8 cellular contexts compared by ENCODE assay signal in genomic region chr19:51002542-51003311, GRCh38. TPM values are rescaled to one million over a fixed set of nuclear protein-coding genes. Genes with fewer than 3 reads are reported as not detected.
DNase-seq lines count a peak whose midpoint lies in the region; ATAC-seq, FAIRE-seq and TF ChIP-seq lines count a peak whose summit lies in the region.

No MANE protein-coding gene starts in this region.

- H3K4me1 ChIP-seq in keratinocyte (ENCODE audit: control insufficient read depth, extremely low read depth, insufficient read depth, low read length), result peaks cover 42% of the 10 kb centered on the region
- no peaks in the 10 kb centered on the region for H3K4me1 ChIP-seq in gastrocnemius medialis

- TF ChIP-seq CTCF in keratinocyte (optimal IDR thresholded peaks at IDR 0.05 in 1 of 3, IDR thresholded peaks at IDR 0.05 in 1 of 3, conservative IDR thresholded peaks at IDR 0.05 in 1 of 3; ENCODE audit: extremely low read depth in 1 of 3, insufficient read depth in 2 of 3, low read length in 3 of 3), result no peak
- no peak for TF ChIP-seq CTCF in gastrocnemius medialis (IDR thresholded peaks at IDR 0.05 in 4 of 5, conservative IDR thresholded peaks at IDR 0.05 in 1 of 5)

- DNase-seq in COLO668 (lab: John Stamatoyannopoulos, UW; ENCODE audit: unreplicated experiment) (peak; percentile 25), H7 (peak; percentile 94), keratinocyte (ENCODE audit: low read depth, low spot score) (no peak), GM12891 (ENCODE audit: insufficient read length, low spot score) (no peak), gastrocnemius medialis (no peak), NCI-H510A (lab: John Stamatoyannopoulos, UW) (no peak), G401 (ENCODE audit: low spot score) (no peak)

- FAIRE-seq in TTC549 (lab: Jason Lieb, UNC) (peak; percentile 13), keratinocyte (lab: Jason Lieb, UNC) (peak; percentile 96), GM12891 (lab: Jason Lieb, UNC) (no peak)

- H3K79me2 ChIP-seq in keratinocyte (ENCODE audit: control insufficient read depth, insufficient read depth, low read length), result peaks cover 14% of the 10 kb centered on the region

- H3K27me3 ChIP-seq in H7 (ENCODE audit: control insufficient read depth, insufficient read depth, low read length) (peaks cover 14% of the 10 kb centered on the region; the same call in 1 of the 2 replicates), keratinocyte (ENCODE audit: control insufficient read depth, extremely low read depth, insufficient read depth, low read length) (no peaks in the 10 kb centered on the region), gastrocnemius medialis (peaks cover 3 to 15% (median 5%) of the 10 kb centered on the region in 3 donors)

- H4K20me1 ChIP-seq in keratinocyte (ENCODE audit: control insufficient read depth, extremely low read depth, insufficient read depth, low read length), result no peaks in the 10 kb centered on the region

- H2AFZ ChIP-seq in keratinocyte (ENCODE audit: control insufficient read depth, low read length), result peak overlapping the region; percentile 37

- H3K27ac ChIP-seq in keratinocyte (ENCODE audit: control insufficient read depth, insufficient read depth, low read length) (peak overlapping the region; percentile 80), gastrocnemius medialis (no peak overlapping the region)

- H3K9me3 ChIP-seq in keratinocyte (ENCODE audit: control insufficient read depth, low read depth, low read length) (no peaks in the 10 kb centered on the region), gastrocnemius medialis (no peaks in the 10 kb centered on the region)

- no peak for ATAC-seq in gastrocnemius medialis

- H3K36me3 ChIP-seq in H7 (replicated peaks; ENCODE audit: control insufficient read depth, insufficient read depth, low read length) (no peaks in the 10 kb centered on the region), keratinocyte (ENCODE audit: control insufficient read depth in 2 of 2, extremely low read depth in 1 of 2, insufficient read depth in 2 of 2, low read length in 2 of 2) (peaks cover 0 to 6% of the 10 kb centered on the region in 2 experiments), gastrocnemius medialis (no peaks in the 10 kb centered on the region)

- peak overlapping the region; percentile 86 for H3K9ac ChIP-seq in keratinocyte (ENCODE audit: control insufficient read depth, extremely low read depth, insufficient read depth, low read length)

- in situ Hi-C loops in gastrocnemius medialis (cut with MboI; ENCODE audit: low sequenced_read_pairs in 4 of 4), result no loop called here
- in situ Hi-C loops in G401 (cut with HindIII; ENCODE audit: low sequenced_read_pairs), result no loop called here

- H3K4me2 ChIP-seq in keratinocyte (ENCODE audit: control insufficient read depth, extremely low read depth, insufficient read depth, low read depth, low read length), result peak overlapping the region; percentile 83

- TF ChIP-seq POLR2A in GM12891 (IDR thresholded peaks at IDR 0.05; ENCODE audit: low read depth, low read length) (no peak), gastrocnemius medialis (IDR thresholded peaks at IDR 0.05) (no peak)

- intact Hi-C loops in gastrocnemius medialis (cut with DNase I; ENCODE audit: low total_unique reads), result no loop called here

- no peaks in the 10 kb centered on the region for H3K9me1 ChIP-seq in keratinocyte (ENCODE audit: control insufficient read depth, extremely low read depth, insufficient read depth, low read length)

- H3K4me3 ChIP-seq in H7 (ENCODE audit: insufficient read depth, low read depth, low read length) (peak overlapping the region; percentile 73), keratinocyte (ENCODE audit: control insufficient read depth in 2 of 3, extremely low read depth in 1 of 3, insufficient read depth in 2 of 3, low read depth in 1 of 3, low read length in 3 of 3) (peak overlapping the region; percentile 47 to 87 (median 85)), gastrocnemius medialis (no peak overlapping the region)

- dilution Hi-C loops in keratinocyte (cut with MboI; ENCODE audit: extremely low pct_ligation_motif_present, low sequenced_read_pairs), result no loop called here

TF ChIP-seq in GM12891, 5 proteins besides CTCF, POLR2A, EP300 and RAD21:
- no peak for TF ChIP-seq POLR2AphosphoS5 (IDR thresholded peaks at IDR 0.05; ENCODE audit: low read depth, low read length)
- no peak for TF ChIP-seq POU2F2 (IDR thresholded peaks at IDR 0.05; ENCODE audit: low read depth, low read length)
- no peak for TF ChIP-seq TAF1 (IDR thresholded peaks at IDR 0.05; ENCODE audit: low read depth, low read length)
- TF ChIP-seq PAX5 (IDR thresholded peaks at IDR 0.05; ENCODE audit: insufficient read depth, low read length, severe bottlenecking), result no peak
- TF ChIP-seq SPI1 (IDR thresholded peaks at IDR 0.05; ENCODE audit: low read depth, low read length), result no peak
TF ChIP-seq in GM12891: peak in this region for 0.

RNA-seq across cellular contexts. Expression of gene KLK8, which starts 1.3 kb away (rescaled TPM):
- 6.4 and 11.0 TPM in 2 replicates for total RNA-seq in H7 (2014; rRNA removed; shearing (Covaris generic))
- polyA plus RNA-seq in keratinocyte, result 88.8 to 232 TPM (median 118 TPM) in 3 replicates
- polyA plus RNA-seq in keratinocyte (2011; ENCODE audit: low read depth), result 465 TPM
- 101 and 121 TPM in 2 replicates for polyA plus RNA-seq in keratinocyte (2011; cell fraction: cytosol; rRNA removed)
- 103 and 104 TPM in 2 replicates for polyA plus RNA-seq in keratinocyte (2011; cell fraction: nucleus; rRNA removed)
- 205 and 602 TPM in 2 replicates for polyA plus RNA-seq in keratinocyte (2012; ENCODE audit: low replicate concordance)
- polyA minus RNA-seq in keratinocyte, result 75.5 to 165 TPM (median 104 TPM) in 3 replicates
- 82.9 TPM for polyA minus RNA-seq in keratinocyte (2011; cell fraction: cytosol; rRNA and poly(A)+ RNA removed)
- 61.0 and 75.9 TPM in 2 replicates for polyA minus RNA-seq in keratinocyte (2011; cell fraction: nucleus; rRNA and poly(A)+ RNA removed)
- not detected for polyA plus RNA-seq in GM12891 (2012; ENCODE audit: low read depth, missing spikeins)
- total RNA-seq in gastrocnemius medialis, result not detected
- total RNA-seq in G401 (2014; rRNA removed; shearing (Covaris generic)), result not detected in 2 replicates

RNA-seq across cellular contexts. Expression of gene KLK10, which starts 16.8 kb away (rescaled TPM):
- total RNA-seq in H7 (2014; rRNA removed; shearing (Covaris generic)), result 0.14 and 2.4 TPM in 2 replicates
- polyA plus RNA-seq in keratinocyte, result 56.3 to 97.5 TPM (median 95.3 TPM) in 3 replicates
- 229 TPM for polyA plus RNA-seq in keratinocyte (2011; ENCODE audit: low read depth)
- 130 and 165 TPM in 2 replicates for polyA plus RNA-seq in keratinocyte (2011; cell fraction: cytosol; rRNA removed)
- polyA plus RNA-seq in keratinocyte (2011; cell fraction: nucleus; rRNA removed), result 213 and 216 TPM in 2 replicates
- 105 and 359 TPM in 2 replicates for polyA plus RNA-seq in keratinocyte (2012; ENCODE audit: low replicate concordance)
- 56.9 to 212 TPM (median 115 TPM) in 3 replicates for polyA minus RNA-seq in keratinocyte
- 217 TPM for polyA minus RNA-seq in keratinocyte (2011; cell fraction: cytosol; rRNA and poly(A)+ RNA removed)
- 112 and 176 TPM in 2 replicates for polyA minus RNA-seq in keratinocyte (2011; cell fraction: nucleus; rRNA and poly(A)+ RNA removed)
- polyA plus RNA-seq in GM12891 (2012; ENCODE audit: low read depth, missing spikeins), result not detected
- 1 to 10 TPM in 1 of 4 donors, not detected in 3; 1.6 TPM for total RNA-seq in gastrocnemius medialis
- not detected in 2 replicates for total RNA-seq in G401 (2014; rRNA removed; shearing (Covaris generic))

RNA-seq across cellular contexts. Expression of gene KLK7, which starts 19.0 kb away (rescaled TPM):
- total RNA-seq in H7 (2014; rRNA removed; shearing (Covaris generic)), result 0.24 and 1.1 TPM in 2 replicates
- polyA plus RNA-seq in keratinocyte, result 22.4 to 33.8 TPM (median 29.2 TPM) in 3 replicates
- polyA plus RNA-seq in keratinocyte (2011; ENCODE audit: low read depth), result 140 TPM
- 27.6 and 59.2 TPM in 2 replicates for polyA plus RNA-seq in keratinocyte (2011; cell fraction: cytosol; rRNA removed)
- polyA plus RNA-seq in keratinocyte (2011; cell fraction: nucleus; rRNA removed), result 89.8 and 155 TPM in 2 replicates
- polyA plus RNA-seq in keratinocyte (2012; ENCODE audit: low replicate concordance), result 36.2 and 757 TPM in 2 replicates
- 11.1 to 66.6 TPM (median 14.4 TPM) in 3 replicates for polyA minus RNA-seq in keratinocyte
- polyA minus RNA-seq in keratinocyte (2011; cell fraction: cytosol; rRNA and poly(A)+ RNA removed), result 16.1 TPM
- polyA minus RNA-seq in keratinocyte (2011; cell fraction: nucleus; rRNA and poly(A)+ RNA removed), result 39.9 and 57.8 TPM in 2 replicates
- not detected for polyA plus RNA-seq in GM12891 (2012; ENCODE audit: low read depth, missing spikeins)
- not detected for total RNA-seq in gastrocnemius medialis
- total RNA-seq in G401 (2014; rRNA removed; shearing (Covaris generic)), result not detected in 2 replicates

RNA-seq across cellular contexts. Expression of gene KLK11, which starts 23.7 kb away (rescaled TPM):
- not detected in 2 replicates for total RNA-seq in H7 (2014; rRNA removed; shearing (Covaris generic))
- 12.8 to 39.0 TPM (median 18.0 TPM) in 3 replicates for polyA plus RNA-seq in keratinocyte
- 70.5 TPM for polyA plus RNA-seq in keratinocyte (2011; ENCODE audit: low read depth)
- polyA plus RNA-seq in keratinocyte (2011; cell fraction: cytosol; rRNA removed), result 29.1 and 35.1 TPM in 2 replicates
- polyA plus RNA-seq in keratinocyte (2011; cell fraction: nucleus; rRNA removed), result 57.0 and 68.1 TPM in 2 replicates
- 16.1 and 182 TPM in 2 replicates for polyA plus RNA-seq in keratinocyte (2012; ENCODE audit: low replicate concordance)
- polyA minus RNA-seq in keratinocyte, result 8.1 to 22.2 TPM (median 10.7 TPM) in 3 replicates
- 38.9 TPM for polyA minus RNA-seq in keratinocyte (2011; cell fraction: cytosol; rRNA and poly(A)+ RNA removed)
- 14.5 and 16.5 TPM in 2 replicates for polyA minus RNA-seq in keratinocyte (2011; cell fraction: nucleus; rRNA and poly(A)+ RNA removed)
- polyA plus RNA-seq in GM12891 (2012; ENCODE audit: low read depth, missing spikeins), result not detected
- not detected for total RNA-seq in gastrocnemius medialis
- not detected in 2 replicates for total RNA-seq in G401 (2014; rRNA removed; shearing (Covaris generic))

RNA-seq across cellular contexts. Expression of gene KLK12, which starts 32.1 kb away (rescaled TPM):
- not detected in 2 replicates for total RNA-seq in H7 (2014; rRNA removed; shearing (Covaris generic))
- not detected in 3 replicates for polyA plus RNA-seq in keratinocyte
- polyA plus RNA-seq in keratinocyte (2011; ENCODE audit: low read depth), result not detected
- polyA plus RNA-seq in keratinocyte (2011; cell fraction: cytosol; rRNA removed), result not detected in 2 replicates
- not detected in 2 replicates for polyA plus RNA-seq in keratinocyte (2011; cell fraction: nucleus; rRNA removed)
- polyA plus RNA-seq in keratinocyte (2012; ENCODE audit: low replicate concordance), result not detected in 2 replicates
- polyA minus RNA-seq in keratinocyte, result not detected in 3 replicates
- not detected for polyA minus RNA-seq in keratinocyte (2011; cell fraction: cytosol; rRNA and poly(A)+ RNA removed)
- polyA minus RNA-seq in keratinocyte (2011; cell fraction: nucleus; rRNA and poly(A)+ RNA removed), result not detected in 2 replicates
- not detected for polyA plus RNA-seq in GM12891 (2012; ENCODE audit: low read depth, missing spikeins)
- not detected for total RNA-seq in gastrocnemius medialis
- total RNA-seq in G401 (2014; rRNA removed; shearing (Covaris generic)), result not detected in 2 replicates

Comparison
In these comparisons a context has a peak if more than half of its experiments do, and no peak if none do; other contexts are left out.
1. DNase-seq: peak in COLO668 (single experiment) and H7 (single experiment); none in keratinocyte (single experiment), GM12891 (single experiment), gastrocnemius medialis (0 of 2), NCI-H510A (single experiment) and G401 (single experiment).
2. H3K4me3 ChIP-seq: peak in H7 (single experiment) and keratinocyte (3 of 3); none in gastrocnemius medialis (0 of 4).